ENCODE assay signal across 17 cellular contexts in the genomic region with DNA sequence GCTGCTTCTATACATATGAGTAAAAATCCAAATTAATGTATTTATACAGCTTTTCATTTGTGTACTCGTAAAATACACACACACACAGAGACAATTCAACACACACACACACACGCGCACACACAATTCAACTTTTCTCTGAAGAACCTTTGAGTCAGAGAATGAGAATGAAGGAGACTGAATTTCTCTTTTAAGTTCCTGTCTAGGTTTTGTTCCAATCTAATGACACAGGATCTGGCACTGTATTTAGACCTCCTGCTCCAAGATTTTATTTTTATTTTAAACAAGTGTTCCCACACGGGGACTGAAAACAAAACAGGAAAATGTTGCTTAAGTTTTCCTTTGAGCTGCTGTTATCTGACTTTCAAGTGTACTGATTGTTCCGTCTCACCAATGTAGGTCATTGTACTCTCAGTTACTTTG.
DNase-seq lines count a peak whose midpoint lies in the region; ATAC-seq and TF ChIP-seq lines count a peak whose summit lies in the region.
"Had no signal": no experiment of that assay in that cellular context is flagged by ENCODE, and none has a peak within 500 bp of the region (broad histone marks: within the 10 kb centered on the region; RNA-seq: fewer than 3 reads in every experiment).

No MANE protein-coding gene starts in this region.

- no peaks in the 10 kb centered on the region for H3K9me3 ChIP-seq in esophagus muscularis mucosa
- no peaks in the 10 kb centered on the region for H3K9me3 ChIP-seq in left lung
- H3K9me3 ChIP-seq in subcutaneous abdominal adipose tissue (ENCODE audit: control insufficient read depth in 5 of 5, low read length in 5 of 5), result no peaks in the 10 kb centered on the region
- H3K9me3 ChIP-seq: BLaER1 had no signal

- no peaks in the 10 kb centered on the region for H3K27me3 ChIP-seq in esophagus muscularis mucosa
- no peaks in the 10 kb centered on the region for H3K27me3 ChIP-seq in left lung
- no peaks in the 10 kb centered on the region for H3K27me3 ChIP-seq in subcutaneous abdominal adipose tissue (ENCODE audit: control insufficient read depth in 5 of 5, insufficient read depth in 4 of 5, low read length in 5 of 5)
- H3K27me3 ChIP-seq: BLaER1 had no signal

- intact Hi-C loops in esophagus muscularis mucosa (cut with DNase I) (no loop called here), left lung (cut with DNase I) (no loop called here), Calu3 (cut with micrococcal nuclease; ENCODE audit: unreplicated experiment) (no loop called here)

- no peak for TF ChIP-seq CTCF in esophagus muscularis mucosa (IDR thresholded peaks at IDR 0.05)
- no peak for TF ChIP-seq CTCF in left lung (IDR thresholded peaks at IDR 0.05)
- TF ChIP-seq CTCF in Calu3 (IDR thresholded peaks at IDR 0.05; ENCODE audit: unreplicated experiment), result no peak

- ATAC-seq in left lung (peak; percentile 58), GM21381 (IDR thresholded peaks at IDR 0.05; ENCODE audit: unreplicated experiment) (no peak)

- H3K9ac ChIP-seq in subcutaneous abdominal adipose tissue (ENCODE audit: low read length in 5 of 5), result no peak overlapping the region
- H3K9ac ChIP-seq: BLaER1 had no signal

- H3K27me3 Mint-ChIP-seq in Calu3 (ENCODE audit: unreplicated experiment), result peaks cover 20% of the 10 kb centered on the region
- H3K27me3 Mint-ChIP-seq: activated B cell treated with CpG ODN at 0.5 μM for 24 hours had no signal

- TF ChIP-seq POLR2A in esophagus muscularis mucosa (IDR thresholded peaks at IDR 0.05; ENCODE audit: low read depth), result no peak

- H3K36me3 ChIP-seq in esophagus muscularis mucosa (no peaks in the 10 kb centered on the region), left lung (no peaks in the 10 kb centered on the region), subcutaneous abdominal adipose tissue (ENCODE audit: control insufficient read depth in 5 of 5, insufficient read depth in 5 of 5, low read length in 5 of 5) (no peaks in the 10 kb centered on the region)
- H3K36me3 ChIP-seq: BLaER1 had no signal

- H3K36me3 Mint-ChIP-seq in Calu3 (ENCODE audit: insufficient read depth, unreplicated experiment), result no peaks in the 10 kb centered on the region

- H3K9me3 Mint-ChIP-seq in Calu3 (ENCODE audit: low read depth, unreplicated experiment), result no peaks in the 10 kb centered on the region
- H3K9me3 Mint-ChIP-seq: activated B cell treated with CpG ODN at 0.5 μM for 24 hours had no signal

- TF ChIP-seq EP300 in esophagus muscularis mucosa (IDR thresholded peaks at IDR 0.05), result no peak

- no peak overlapping the region for H3K4me3 Mint-ChIP-seq in Calu3 (ENCODE audit: low read depth, unreplicated experiment)
- H3K4me3 Mint-ChIP-seq: activated B cell treated with CpG ODN at 0.5 μM for 24 hours had no signal

- CTCF ChIA-PET in Calu3 (lab: Charles Lee), result interaction anchor here (0.6 kb wide), 1 partner anchor 163 kb away, joined by 3 read pairs; no protein-coding TSS in a partner anchor

- no peaks in the 10 kb centered on the region for H3K4me1 Mint-ChIP-seq in Calu3 (ENCODE audit: low read depth, unreplicated experiment)
- H3K4me1 Mint-ChIP-seq: activated B cell treated with CpG ODN at 0.5 μM for 24 hours had no signal

- no peak overlapping the region for H3K27ac Mint-ChIP-seq in Calu3 (ENCODE audit: unreplicated experiment)
- H3K27ac Mint-ChIP-seq: activated B cell treated with CpG ODN at 0.5 μM for 24 hours had no signal

- 57% methylated on average over 5 of the region's 5 CpGs for WGBS in esophagus muscularis mucosa

- H3K4me1 ChIP-seq in esophagus muscularis mucosa (peaks cover 0 to 53% (median 21%) of the 10 kb centered on the region in 4 donors), left lung (peaks cover 0 to 3% of the 10 kb centered on the region in 2 donors), subcutaneous abdominal adipose tissue (ENCODE audit: control insufficient read depth in 5 of 5, insufficient read depth in 5 of 5, low read length in 5 of 5) (peaks cover 0 to 23% (median 13%) of the 10 kb centered on the region in 5 donors)
- H3K4me1 ChIP-seq: BLaER1 had no signal

- BruUV-seq in Calu3 (replicated peaks; lab: Mats Ljungman, UMichigan), result no TSS peak

- no peak overlapping the region for H3K4me3 ChIP-seq in esophagus muscularis mucosa
- H3K4me3 ChIP-seq in left lung, result no peak overlapping the region
- H3K4me3 ChIP-seq in subcutaneous abdominal adipose tissue (ENCODE audit: low read depth in 1 of 5, low read length in 5 of 5), result no peak overlapping the region
- H3K4me3 ChIP-seq: BLaER1, lung had no signal

- H3K27ac ChIP-seq in esophagus muscularis mucosa (replicated peaks in 1 of 4) (peak overlapping the region; percentile 48 to 78 (median 72)), left lung (peak overlapping the region in 1 of 2 donors; percentile 72), subcutaneous abdominal adipose tissue (ENCODE audit: low read depth, low read length) (peak overlapping the region; percentile 3)
- H3K27ac ChIP-seq: BLaER1 had no signal

- DNase-seq in LHCN-M2 (ENCODE audit: low read depth) (peak; percentile 68), esophagus muscularis mucosa (ENCODE audit: extremely low spot score) (no peak), left lung (no peak), cerebellar nuclear complex (lab: John Stamatoyannopoulos, UW) (no peak), Calu3 (no peak), T-helper 1 cell (no peak)
- DNase-seq: activated B cell treated with CpG ODN at 0.5 μM for 24 hours; activated CD8-positive, alpha-beta memory T cell treated with anti-CD3 and anti-CD28 coated beads, Interleukin-2, amount 50 U/mL, for 4 hours; activated naive CD4-positive, alpha-beta T cell treated with anti-CD3 and anti-CD28 coated beads, Interleukin-2, amount 50 U/mL, for 16 hours; NCI-H1092 treated with DMSO at 0.1 percent for 48 hours; NCI-H226; occipital lobe; stimulated activated CD8-positive, alpha-beta memory T cell treated with anti-CD3 and anti-CD28 coated beads, Interleukin-4, amount 100 ng/mL, for 48 hours had no signal
